Comparison of ENCODE assay signal across 14 cellular contexts in the genomic region with DNA sequence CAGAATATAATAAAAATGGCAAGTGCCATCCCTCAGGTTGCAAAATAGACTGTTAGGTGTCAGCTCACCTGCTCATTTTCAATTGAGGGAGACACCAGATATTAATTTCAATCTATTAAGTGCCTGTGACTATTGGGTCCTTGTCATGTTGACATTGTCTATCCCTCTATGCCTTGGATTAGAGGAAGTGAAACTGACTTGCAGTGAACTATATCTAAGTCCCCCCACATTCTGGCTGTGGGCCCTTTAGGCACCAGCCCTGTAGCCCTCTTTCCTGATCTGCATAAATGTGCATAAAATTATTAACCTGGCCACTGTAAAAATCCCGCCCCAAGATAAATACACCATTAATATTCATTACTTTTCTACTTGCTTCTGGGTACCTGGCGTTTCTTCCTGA.
A peak's percentile ranks its signal among the peaks of the same experiment; 100 is the strongest.
DNase-seq lines count a peak whose midpoint lies in the region; ATAC-seq, FAIRE-seq and TF ChIP-seq lines count a peak whose summit lies in the region.
"Had no signal": no experiment of that assay in that cellular context is flagged by ENCODE, and none has a peak within 500 bp of the region (broad histone marks: within the 10 kb centered on the region; RNA-seq: fewer than 3 reads in every experiment).

No MANE protein-coding gene starts in this region.

- H3K79me2 ChIP-seq in OCI-LY7 (ENCODE audit: insufficient read depth, low read depth, low read length): no peaks in the 10 kb centered on the region

- H3K9me2 ChIP-seq in OCI-LY7 (ENCODE audit: insufficient read depth, low read length): no peaks in the 10 kb centered on the region

- H3K4me1 ChIP-seq in OCI-LY7 (ENCODE audit: insufficient read depth, low read length, poor library complexity, severe bottlenecking) (no peaks in the 10 kb centered on the region), kidney (ENCODE audit: control insufficient read depth in 1 of 2, insufficient read depth in 1 of 2, low read depth in 1 of 2, low read length in 2 of 2) (no peaks in the 10 kb centered on the region)

- H3K4me3 ChIP-seq in OCI-LY7 (ENCODE audit: low read depth, low read length, poor library complexity, severe bottlenecking) (no peak overlapping the region), brain microvascular endothelial cell (ENCODE audit: low read depth, low read length) (no peak overlapping the region), kidney (ENCODE audit: low read length in 2 of 2) (no peak overlapping the region)

- POLR2A ChIA-PET in OCI-LY7 (lab: Charles Lee): interaction anchor here (0.5 to 0.6 kb wide), 2 partner anchors 65 to 1650 kb away, joined by 3 read pairs; no protein-coding TSS in a partner anchor

- H3K27ac ChIP-seq in OCI-LY7 (ENCODE audit: low read depth, low read length, poor library complexity, severe bottlenecking) (no peak overlapping the region), brain microvascular endothelial cell (no peak overlapping the region), kidney (ENCODE audit: low read depth in 2 of 2, low read length in 2 of 2) (no peak overlapping the region)

- no peaks in the 10 kb centered on the region for H3K27me3 ChIP-seq in brain microvascular endothelial cell (replicated peaks)

- BruUV-seq in OCI-LY7 (replicated peaks; lab: Mats Ljungman, UMichigan): no TSS peak

- H3K4me2 ChIP-seq in OCI-LY7 (ENCODE audit: low read length): no peak overlapping the region

- H3K36me3 ChIP-seq in OCI-LY7 (ENCODE audit: insufficient read depth, low read length) (no peaks in the 10 kb centered on the region), brain microvascular endothelial cell (replicated peaks) (no peaks in the 10 kb centered on the region), kidney (ENCODE audit: control insufficient read depth in 1 of 2, insufficient read depth in 2 of 2, low read length in 2 of 2) (no peaks in the 10 kb centered on the region)

- peak; percentile 40 for DNase-seq in OCI-LY7 (ENCODE audit: low spot score)
- no peak for DNase-seq in brain microvascular endothelial cell
- DNase-seq in kidney: no peak
- DNase-seq in mesenteric fat pad (ENCODE audit: low spot score): no peak
- no peak for DNase-seq in NCI-H82 treated with DMSO at 0.1 percent for 48 hours (lab: John Stamatoyannopoulos, UW; ENCODE audit: unreplicated experiment)
- DNase-seq: AML-193; anterior cingulate cortex; EL; left ventricle myocardium superior; stimulated activated CD8-positive, alpha-beta memory T cell treated with anti-CD3 and anti-CD28 coated beads, Interleukin-4, amount 100 ng/mL, for 48 hours had no signal

- H2AFZ ChIP-seq in OCI-LY7 (ENCODE audit: low read length): no peak overlapping the region

- no peaks in the 10 kb centered on the region for H4K20me1 ChIP-seq in OCI-LY7 (ENCODE audit: insufficient read depth, low read length)

- intact Hi-C loops in OCI-LY7 (cut with micrococcal nuclease; ENCODE audit: unreplicated experiment) (no loop called here), kidney (cut with DNase I) (no loop called here)

- in situ Hi-C loops in brain microvascular endothelial cell (cut with HindIII; ENCODE audit: low pct_ligation_motif_present, low sequenced_read_pairs): no loop called here

- H3K9ac ChIP-seq in kidney (ENCODE audit: low read length in 2 of 2): no peak overlapping the region

- TF ChIP-seq CTCF in OCI-LY7 (conservative IDR thresholded peaks at IDR 0.05; ENCODE audit: low read length) (no peak), brain microvascular endothelial cell (IDR thresholded peaks at IDR 0.05; ENCODE audit: low read depth, low read length, missing control alignments) (no peak), kidney (IDR thresholded peaks at IDR 0.05; ENCODE audit: borderline replicate concordance, extremely low read depth, insufficient read depth) (no peak)

- ATAC-seq in GM18511 (IDR thresholded peaks at IDR 0.05; ENCODE audit: unreplicated experiment) (peak; percentile 100), GM21526 (IDR thresholded peaks at IDR 0.05; ENCODE audit: low FRiP score, unreplicated experiment) (peak; percentile 84), HG03103 (IDR thresholded peaks at IDR 0.05; ENCODE audit: low read depth, unreplicated experiment) (peak; percentile 98)
- ATAC-seq: left ventricle myocardium superior had no signal

- no peaks in the 10 kb centered on the region for H3K9me3 ChIP-seq in OCI-LY7 (ENCODE audit: low read length)
- no peaks in the 10 kb centered on the region for H3K9me3 ChIP-seq in kidney (ENCODE audit: control insufficient read depth in 1 of 2, low read length in 2 of 2)

- CTCF ChIA-PET in OCI-LY7 (lab: Charles Lee; ENCODE audit: unreplicated experiment): no interaction called here

- no peak for FAIRE-seq in kidney (lab: Jason Lieb, UNC)
- FAIRE-seq: TTC549 had no signal
